In genomic region chr20:39050555-39050902, GRCh38 we compare ENCODE assay signal across 9 cellular contexts.
DNase-seq lines count a peak whose midpoint lies in the region; ATAC-seq, FAIRE-seq and TF ChIP-seq lines count a peak whose summit lies in the region.
"Had no signal": no experiment of that assay in that cellular context is flagged by ENCODE, and none has a peak within 500 bp of the region (broad histone marks: within the 10 kb centered on the region; RNA-seq: fewer than 3 reads in every experiment).

No MANE protein-coding gene starts in this region.

- H3K9ac ChIP-seq in kidney (ENCODE audit: low read length in 2 of 2), result peak overlapping the region in 1 of 2 donors; percentile 73

- FAIRE-seq in kidney (lab: Jason Lieb, UNC), result no peak
- FAIRE-seq: H54 had no signal

- H3K4me1 ChIP-seq in kidney (ENCODE audit: control insufficient read depth in 1 of 2, insufficient read depth in 1 of 2, low read depth in 1 of 2, low read length in 2 of 2) (peaks cover 3 to 7% of the 10 kb centered on the region in 2 donors), thymus (ENCODE audit: control insufficient read depth, insufficient read depth, low read length) (peaks cover 5% of the 10 kb centered on the region)

- peak overlapping the region; percentile 55 for H3K27ac Mint-ChIP-seq in activated naive CD4-positive, alpha-beta T cell treated with anti-CD3 and anti-CD28 coated beads, Interleukin-2, amount 50 U/mL, for 24 hours
- no peak overlapping the region for H3K27ac Mint-ChIP-seq in activated naive CD8-positive, alpha-beta T cell

- H3K27me3 Mint-ChIP-seq in activated naive CD4-positive, alpha-beta T cell treated with anti-CD3 and anti-CD28 coated beads, Interleukin-2, amount 50 U/mL, for 24 hours, result no peaks in the 10 kb centered on the region
- no peaks in the 10 kb centered on the region for H3K27me3 Mint-ChIP-seq in activated naive CD8-positive, alpha-beta T cell

- no peaks in the 10 kb centered on the region for H3K9me3 Mint-ChIP-seq in activated naive CD4-positive, alpha-beta T cell treated with anti-CD3 and anti-CD28 coated beads, Interleukin-2, amount 50 U/mL, for 24 hours
- H3K9me3 Mint-ChIP-seq in activated naive CD8-positive, alpha-beta T cell (ENCODE audit: low read depth), result no peaks in the 10 kb centered on the region

- ATAC-seq in HG03571 (IDR thresholded peaks at IDR 0.05; ENCODE audit: unreplicated experiment), result no peak

- H3K4me3 ChIP-seq in kidney (ENCODE audit: low read length in 2 of 2), result peak overlapping the region; percentile 90 to 93
- peak overlapping the region; percentile 73 for H3K4me3 ChIP-seq in thymus (ENCODE audit: low read length)

- peak overlapping the region; percentile 86 for H3K4me3 Mint-ChIP-seq in activated naive CD4-positive, alpha-beta T cell treated with anti-CD3 and anti-CD28 coated beads, Interleukin-2, amount 50 U/mL, for 24 hours
- peak overlapping the region; percentile 77 for H3K4me3 Mint-ChIP-seq in activated naive CD8-positive, alpha-beta T cell

- H3K27ac ChIP-seq in kidney (ENCODE audit: low read depth in 2 of 2, low read length in 2 of 2), result no peak overlapping the region
- no peak overlapping the region for H3K27ac ChIP-seq in thymus (ENCODE audit: low read depth)

- intact Hi-C loops in kidney (cut with DNase I), result no loop called here

- H3K4me1 Mint-ChIP-seq in activated naive CD4-positive, alpha-beta T cell treated with anti-CD3 and anti-CD28 coated beads, Interleukin-2, amount 50 U/mL, for 24 hours, result peaks cover 3% of the 10 kb centered on the region
- H3K4me1 Mint-ChIP-seq in activated naive CD8-positive, alpha-beta T cell (ENCODE audit: low read depth), result peaks cover 6% of the 10 kb centered on the region

- 71% methylated on average over 4 of the region's 4 CpGs for WGBS in thymus

- no peaks in the 10 kb centered on the region for H3K27me3 ChIP-seq in thymus (ENCODE audit: control insufficient read depth, insufficient read depth)

- no peak for DNase-seq in activated naive CD4-positive, alpha-beta T cell treated with anti-CD3 and anti-CD28 coated beads, Interleukin-2, amount 50 U/mL, for 16 hours
- DNase-seq in kidney (no peak), EL (no peak)
- DNase-seq in activated CD4-positive, CD25-positive, alpha-beta regulatory T cell treated with anti-CD3 and anti-CD28 coated beads, Interleukin-2, amount 50 U/mL, for 72 hours, result no peak

- H3K9me3 ChIP-seq in kidney (ENCODE audit: control insufficient read depth in 1 of 2, low read length in 2 of 2), result no peaks in the 10 kb centered on the region
- H3K9me3 ChIP-seq in thymus (ENCODE audit: control insufficient read depth), result peaks cover 1% of the 10 kb centered on the region

- TF ChIP-seq CTCF in kidney (IDR thresholded peaks at IDR 0.05; ENCODE audit: borderline replicate concordance, extremely low read depth, insufficient read depth), result no peak

- H3K36me3 Mint-ChIP-seq in activated naive CD4-positive, alpha-beta T cell treated with anti-CD3 and anti-CD28 coated beads, Interleukin-2, amount 50 U/mL, for 24 hours, result no peaks in the 10 kb centered on the region
- no peaks in the 10 kb centered on the region for H3K36me3 Mint-ChIP-seq in activated naive CD8-positive, alpha-beta T cell

- H3K36me3 ChIP-seq in kidney (ENCODE audit: control insufficient read depth in 1 of 2, insufficient read depth in 2 of 2, low read length in 2 of 2) (no peaks in the 10 kb centered on the region), thymus (ENCODE audit: control insufficient read depth, insufficient read depth) (no peaks in the 10 kb centered on the region)
